Comparison of ENCODE assay signal across 10 cellular contexts in the genomic region with DNA sequence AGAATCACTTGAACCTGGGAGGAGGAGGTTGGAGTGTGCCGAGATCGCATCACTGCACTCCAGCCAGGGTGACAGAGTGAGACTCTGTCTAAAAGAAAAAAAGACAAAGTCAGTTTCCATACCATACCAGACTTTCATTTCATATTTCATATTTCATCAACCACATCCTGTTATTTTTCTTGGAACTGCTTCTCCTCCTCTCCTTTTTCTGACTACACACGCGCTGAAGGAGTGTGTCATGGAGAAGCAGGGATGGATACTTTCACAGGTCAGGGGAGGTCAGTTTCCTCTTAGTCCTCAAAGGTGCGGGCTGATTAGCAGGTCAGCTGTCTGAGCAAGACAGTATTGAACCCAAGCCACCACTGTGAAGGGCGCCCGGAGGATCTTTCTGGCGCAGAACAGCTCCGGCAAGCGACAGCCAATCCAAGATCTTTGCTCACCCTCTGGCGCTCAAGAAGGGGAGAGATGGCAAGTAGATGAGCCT. TPM values are rescaled to one million over a fixed set of nuclear protein-coding genes. Genes with fewer than 3 reads are reported as not detected.
A peak's percentile ranks its signal among the peaks of the same experiment; 100 is the strongest.
DNase-seq lines count a peak whose midpoint lies in the region; ATAC-seq and TF ChIP-seq lines count a peak whose summit lies in the region.
"Had no signal": no experiment of that assay in that cellular context is flagged by ENCODE, and none has a peak within 500 bp of the region (broad histone marks: within the 10 kb centered on the region; RNA-seq: fewer than 3 reads in every experiment).

No MANE protein-coding gene starts in this region.

- no peak overlapping the region for H4K91ac ChIP-seq in IMR-90 (ENCODE audit: insufficient read depth, low read depth, low read length)

- WGBS in IMR-90 (ENCODE audit: extremely low coverage in 2 of 2, insufficient read length in 1 of 2), 2 experiments: no CpG with 5 or more reads among the region's 11 CpGs

- H3K23ac ChIP-seq in IMR-90 (ENCODE audit: low read depth, low read length): peak overlapping the region; percentile 13; the same call in 1 of the 2 replicates

- no peak overlapping the region for H3K18ac ChIP-seq in IMR-90 (ENCODE audit: low read depth, low read length)

- H2AK9ac ChIP-seq in IMR-90 (replicated peaks; ENCODE audit: low read depth, low read length, poor library complexity): peak overlapping the region; percentile 39

- CTCF ChIA-PET in IMR-90 (lab: Yijun Ruan, JAX): no interaction called here

- H3K14ac ChIP-seq in IMR-90 (replicated peaks; ENCODE audit: low read depth, low read length): no peak overlapping the region; the same call in 1 of the 2 replicates

- TF ChIP-seq POLR2A in IMR-90 (IDR thresholded peaks at IDR 0.05; ENCODE audit: low read depth, low read length): no peak

- no peaks in the 10 kb centered on the region for H3K79me1 ChIP-seq in IMR-90 (ENCODE audit: low read depth in 1 of 2, low read length in 2 of 2)

- dilution Hi-C loops in IMR-90 (cut with HindIII; ENCODE audit: low sequenced_read_pairs, unreplicated experiment): no loop called here

- no peaks in the 10 kb centered on the region for H3K27me3 Mint-ChIP-seq in activated T-helper 17 cell treated with anti-CD3 and anti-CD28 coated beads, Interleukin-2, amount 50 U/mL, for 72 hours

- intact Hi-C loops in IMR-90 (cut with micrococcal nuclease): no loop called here

- peaks cover 11% of the 10 kb centered on the region for H3K9me3 ChIP-seq in IMR-90 (ENCODE audit: control insufficient read depth, insufficient read depth, low read length)

- H2AFZ ChIP-seq in ACC112 (ENCODE audit: low read length, unreplicated experiment) (peak overlapping the region; percentile 82), IMR-90 (replicated peaks; ENCODE audit: low read length, poor library complexity) (peak overlapping the region; percentile 18)

- H3K36me3 Mint-ChIP-seq in activated T-helper 17 cell treated with anti-CD3 and anti-CD28 coated beads, Interleukin-2, amount 50 U/mL, for 72 hours (ENCODE audit: low read depth): peaks cover 4% of the 10 kb centered on the region

- H3K4me2 ChIP-seq in IMR-90 (ENCODE audit: low read depth, low read length): no peak overlapping the region
- H3K4me2 ChIP-seq: KMS-11 had no signal

- ATAC-seq in IMR-90 (ENCODE audit: low read depth): peak; percentile 60
- peak; percentile 90 for ATAC-seq in activated T-helper 17 cell treated with anti-CD3 and anti-CD28 coated beads, Interleukin-2, amount 50 U/mL, for 72 hours (replicated peaks)

- 0 out of 4 replicates have a peak overlapping the region, but pooled peaks of 1 of the 2 experiments have one; percentile 2 for H4K8ac ChIP-seq in IMR-90 (ENCODE audit: low read depth in 2 of 2, low read length in 2 of 2)

- TF ChIP-seq RAD21 in IMR-90 (IDR thresholded peaks at IDR 0.05; ENCODE audit: low read length): no peak

- H3K27ac Mint-ChIP-seq in activated T-helper 17 cell treated with anti-CD3 and anti-CD28 coated beads, Interleukin-2, amount 50 U/mL, for 72 hours: peak overlapping the region; percentile 96

- H3K4me1 ChIP-seq in ACC112 (ENCODE audit: control insufficient read depth, insufficient read depth, low read length, unreplicated experiment) (peaks cover 15% of the 10 kb centered on the region), IMR-90 (ENCODE audit: control insufficient read depth, insufficient read depth, low read length) (no peaks in the 10 kb centered on the region)

- no peak for TF ChIP-seq CTCF in IMR-90 (conservative IDR thresholded peaks at IDR 0.05; ENCODE audit: low read depth, low read length)

- H3K27ac ChIP-seq in ACC112 (ENCODE audit: low read depth, low read length) (peak overlapping the region; percentile 70), IMR-90 (ENCODE audit: insufficient read depth, low read length) (no peak overlapping the region; the same call in 1 of the 2 replicates)
- H3K27ac ChIP-seq: KMS-11 had no signal

- peak overlapping the region; percentile 68 for H3K4me3 Mint-ChIP-seq in activated T-helper 17 cell treated with anti-CD3 and anti-CD28 coated beads, Interleukin-2, amount 50 U/mL, for 72 hours

- H3K27me3 ChIP-seq in ACC112 (ENCODE audit: insufficient read depth, low read length): no peaks in the 10 kb centered on the region
- H3K27me3 ChIP-seq in IMR-90 (ENCODE audit: control insufficient read depth, insufficient read depth, low read length): no peaks in the 10 kb centered on the region

- H3K9me3 Mint-ChIP-seq in activated T-helper 17 cell treated with anti-CD3 and anti-CD28 coated beads, Interleukin-2, amount 50 U/mL, for 72 hours: peaks cover 11% of the 10 kb centered on the region

- peak overlapping the region; percentile 44; the same call in 1 of the 2 replicates for H2AK5ac ChIP-seq in IMR-90 (ENCODE audit: low read depth, low read length)

- no peaks in the 10 kb centered on the region for H4K20me1 ChIP-seq in IMR-90 (ENCODE audit: insufficient read depth, low read length)

- H2BK120ac ChIP-seq in IMR-90 (ENCODE audit: low read depth, low read length): peak overlapping the region; percentile 53; the same call in 1 of the 2 replicates

- H2BK5ac ChIP-seq in IMR-90 (ENCODE audit: low read depth, low read length, poor library complexity, severe bottlenecking): no peak overlapping the region

- peak overlapping the region; percentile 63; the same call in 1 of the 2 replicates for H3K4ac ChIP-seq in IMR-90 (ENCODE audit: low read depth, low read length)

- no peak overlapping the region for H4K5ac ChIP-seq in IMR-90 (ENCODE audit: low read depth, low read length)

- peaks cover 12% of the 10 kb centered on the region for H3K4me1 Mint-ChIP-seq in activated T-helper 17 cell treated with anti-CD3 and anti-CD28 coated beads, Interleukin-2, amount 50 U/mL, for 72 hours

- 0 out of 2 replicates have a peak, but pooled peaks cover 3% of the 10 kb centered on the region for H3K9me1 ChIP-seq in IMR-90 (ENCODE audit: insufficient read depth, low read length)

- in situ Hi-C loops in IMR-90 (cut with MboI; ENCODE audit: low sequenced_read_pairs): no loop called here

- H3K36me3 ChIP-seq in ACC112 (ENCODE audit: insufficient read depth, low read length) (peaks cover 6% of the 10 kb centered on the region; the same call in 1 of the 2 replicates), IMR-90 (ENCODE audit: control insufficient read depth, insufficient read depth, low read length) (no peaks in the 10 kb centered on the region)

- POLR2A ChIA-PET in IMR-90 (lab: Charles Lee; ENCODE audit: unreplicated experiment): no interaction called here

- no peak overlapping the region for H2BK20ac ChIP-seq in IMR-90 (ENCODE audit: low read depth, low read length)

- H3K4me3 ChIP-seq in ACC112 (ENCODE audit: low read depth, low read length) (peak overlapping the region; percentile 39; the same call in 1 of the 2 replicates), IMR-90 (ENCODE audit: insufficient read depth, low read depth, low read length) (no peak overlapping the region)

- BruUV-seq in IMR-90 (replicated peaks; lab: Mats Ljungman, UMichigan): no TSS peak

- H3K56ac ChIP-seq in IMR-90 (ENCODE audit: extremely low read depth, insufficient read depth, low read length): no peak overlapping the region

- H3K9ac ChIP-seq in IMR-90 (ENCODE audit: low read depth, low read length): no peak overlapping the region
- H3K9ac ChIP-seq: KMS-11 had no signal

- peak; percentile 83 for DNase-seq in IMR-90
- peak; percentile 57 for DNase-seq in fibroblast of peridontal ligament (ENCODE audit: extremely low read depth)
- no peak for DNase-seq in kidney glomerular epithelial cell (lab: John Stamatoyannopoulos, UW)
- no peak for DNase-seq in ureter (ENCODE audit: low spot score)
- DNase-seq in putamen (ENCODE audit: low spot score): no peak
- DNase-seq in NK-92 (lab: John Stamatoyannopoulos, UW; ENCODE audit: unreplicated experiment): no peak
- DNase-seq: mesendoderm had no signal

- no peak overlapping the region for H2BK15ac ChIP-seq in IMR-90 (ENCODE audit: low read depth, low read length)

- H3K79me2 ChIP-seq in ACC112 (ENCODE audit: control insufficient read depth, insufficient read depth, low read length, unreplicated experiment): no peaks in the 10 kb centered on the region

TF ChIP-seq in IMR-90, 13 proteins besides CTCF, POLR2A, EP300 and RAD21:
- TF ChIP-seq CEBPB (IDR thresholded peaks at IDR 0.05; ENCODE audit: low read depth, low read length): no peak
- TF ChIP-seq MAZ (IDR thresholded peaks at IDR 0.05; ENCODE audit: borderline replicate concordance, low read depth, low read length): no peak
- no peak for TF ChIP-seq FOS (IDR thresholded peaks at IDR 0.05; ENCODE audit: low read depth, low read length)

RNA-seq across cellular contexts. Expression of a gene that starts 19.0 kb away (rescaled TPM):
- total RNA-seq in IMR-90 (2012; rRNA removed) (43.3 and 45.2 TPM in 2 replicates), ureter (23.6 TPM)
- 40.8 and 45.6 TPM in 2 replicates for polyA plus RNA-seq in IMR-90 (2012; rRNA removed)
- 21.2 and 29.0 TPM in 2 replicates for polyA plus RNA-seq in IMR-90 (2012; cell fraction: cytosol; rRNA removed)
- polyA plus RNA-seq in IMR-90 (2012; cell fraction: nucleus; rRNA removed; ENCODE audit: low replicate concordance): 45.7 and 64.6 TPM in 2 replicates
- total RNA-seq in activated T-helper 17 cell treated with anti-CD3 and anti-CD28 coated beads, Interleukin-2, amount 50 U/mL, for 72 hours: 10 to 100 TPM; 28.0 to 32.0 TPM

Comparison
In these comparisons a context has a peak if more than half of its experiments do, and no peak if none do; other contexts are left out.
1. DNase-seq: peak in IMR-90 (single experiment) and fibroblast of peridontal ligament (single experiment); none in kidney glomerular epithelial cell (single experiment), ureter (single experiment), putamen (single experiment) and NK-92 (single experiment).